Comparison of ENCODE assay signal across 29 cellular contexts in the genomic region with DNA sequence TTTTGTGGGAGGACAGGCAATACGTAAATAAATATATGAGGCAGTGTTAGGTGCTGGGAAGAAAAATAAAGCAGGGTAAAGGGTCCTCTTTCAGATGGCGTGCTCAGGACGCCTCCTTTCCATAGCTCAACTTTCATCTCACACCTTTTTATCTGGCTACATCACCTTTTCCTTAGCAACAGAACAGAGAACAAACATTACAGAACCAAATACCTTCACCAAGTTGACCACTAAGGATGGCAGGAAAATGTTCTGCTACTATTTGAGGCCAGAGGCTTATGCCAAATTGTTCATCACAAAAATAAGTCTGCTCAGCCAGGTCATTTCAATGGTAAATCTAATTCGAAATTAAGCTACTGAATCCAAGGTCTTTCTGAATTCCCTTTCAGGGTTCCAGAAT.
"Had no signal": no experiment of that assay in that cellular context is flagged by ENCODE, and none has a peak within 500 bp of the region (broad histone marks: within the 10 kb centered on the region; RNA-seq: fewer than 3 reads in every experiment).

No MANE protein-coding gene starts in this region.

- ATAC-seq: activated CD4-positive, CD25-positive, alpha-beta regulatory T cell treated with anti-CD3 and anti-CD28 coated beads, Interleukin-2, amount 50 U/mL, for 24 hours; activated CD8-positive, alpha-beta T cell treated with anti-CD3 and anti-CD28 coated beads for 36 hours; activated T-cell treated with anti-CD3 and anti-CD28 coated beads, Interleukin-2, amount 50 U/mL, for 4 hours; activated T-helper 17 cell treated with anti-CD3 and anti-CD28 coated beads, Interleukin-2, amount 50 U/mL, for 72 hours; effector memory CD8-positive, alpha-beta T cell; gastroesophageal sphincter; T-helper 17 cell had no signal

- DNase-seq: activated B cell treated with CpG ODN at 0.5 μM for 24 hours; activated CD4-positive, alpha-beta T cell treated with anti-CD3 and anti-CD28 coated beads for 48 hours; activated CD4-positive, alpha-beta T cell treated with anti-CD3 and anti-CD28 coated beads, Interleukin-2, amount 50 U/mL, for 1 hour; activated CD4-positive, alpha-beta T cell treated with anti-CD3 and anti-CD28 coated beads, Interleukin-2, amount 50 U/mL, for 48 hours; activated CD8-positive, alpha-beta memory T cell treated with anti-CD3 and anti-CD28 coated beads for 24 hours; activated CD8-positive, alpha-beta T cell treated with anti-CD3 and anti-CD28 coated beads for 36 hours; activated effector memory CD4-positive, alpha-beta T cell treated with Interleukin-2 at 50 U/mL for 16 hours; activated gamma-delta T cell treated with Interleukin-2 at 50 U/mL for 16 hours; activated naive CD4-positive, alpha-beta T cell treated with anti-CD3 and anti-CD28 coated beads, Interleukin-2, amount 50 U/mL, for 16 hours; activated naive CD4-positive, alpha-beta T cell treated with Interleukin-2 at 50 U/mL for 16 hours; activated T-cell treated with anti-CD3 and anti-CD28 coated beads, Interleukin-2, amount 50 U/mL, for 4 hours; amniotic stem cell; anterior cingulate cortex; brain microvascular endothelial cell; caudate nucleus; cortex of kidney; dermis blood vessel endothelial cell; effector CD4-positive, alpha-beta T cell; effector memory CD8-positive, alpha-beta T cell; erythroblast; esophagus squamous epithelium; foreskin melanocyte; T-helper 1 cell; T-helper 17 cell; T1000; WERI-Rb-1 had no signal

- H3K27me3 ChIP-seq: brain microvascular endothelial cell, esophagus squamous epithelium, gastroesophageal sphincter had no signal

- H3K4me1 ChIP-seq: gastroesophageal sphincter had no signal

- H3K27ac ChIP-seq: brain microvascular endothelial cell, esophagus squamous epithelium, gastroesophageal sphincter, WERI-Rb-1 had no signal

- H3K4me3 ChIP-seq: esophagus squamous epithelium, gastroesophageal sphincter had no signal

- H3K36me3 ChIP-seq: brain microvascular endothelial cell, esophagus squamous epithelium, gastroesophageal sphincter, WERI-Rb-1 had no signal
